ENCODE assay signal across 15 cellular contexts in genomic region chr16:89601906-89602272, GRCh38. TPM values are rescaled to one million over a fixed set of nuclear protein-coding genes. Genes with fewer than 3 reads are reported as not detected.
DNase-seq lines count a peak whose midpoint lies in the region; ATAC-seq and TF ChIP-seq lines count a peak whose summit lies in the region.
"Had no signal": no experiment of that assay in that cellular context is flagged by ENCODE, and none has a peak within 500 bp of the region (broad histone marks: within the 10 kb centered on the region; RNA-seq: fewer than 3 reads in every experiment).

No MANE protein-coding gene starts in this region.

- H4K20me1 ChIP-seq in BLaER1 treated with 17β-estradiol and CSF1 and Interleukin-3, amounts not matched to agents 10 nM and 100 nM = peaks cover 0 to 29% (median 0%) of the 10 kb centered on the region in 11 experiments; a peak in 4 of 22 replicates
- no peaks in the 10 kb centered on the region for H4K20me1 ChIP-seq in neural cell (ENCODE audit: insufficient read depth)

- in situ Hi-C loops in brain microvascular endothelial cell (cut with HindIII; ENCODE audit: low pct_ligation_motif_present, low sequenced_read_pairs) = no loop called here

- no peaks in the 10 kb centered on the region for H3K9me3 Mint-ChIP-seq in activated CD4-positive, alpha-beta T cell treated with anti-CD3 and anti-CD28 coated beads, Interleukin-2, amount 10 ng/mL, durations not matched to agents 7 days and 5 days

- no peak for TF ChIP-seq CTCF in brain microvascular endothelial cell (IDR thresholded peaks at IDR 0.05; ENCODE audit: low read depth, low read length, missing control alignments)
- no peak for TF ChIP-seq CTCF in neural cell (IDR thresholded peaks at IDR 0.05; ENCODE audit: poor library complexity, severe bottlenecking)

- no peak overlapping the region for H2AFZ ChIP-seq in neural cell (ENCODE audit: low read depth, low read length)

- H3F3A ChIP-seq in neural cell (ENCODE audit: insufficient read depth, low read length, poor library complexity, severe bottlenecking) = no peaks in the 10 kb centered on the region

- H3K9me2 ChIP-seq in neural cell (ENCODE audit: insufficient read depth, low read length) = no peaks in the 10 kb centered on the region

- POLR2A ChIA-PET in activated CD4-positive, alpha-beta T cell treated with anti-CD3 and anti-CD28 coated beads, Interleukin-2, amount 10 ng/mL, durations not matched to agents 7 days and 5 days (lab: Charles Lee) = no interaction called here

- H3K27me3 ChIP-seq in BLaER1 treated with 17β-estradiol and CSF1 and Interleukin-3, amounts not matched to agents 10 nM and 100 nM = peaks cover 0 to 15% (median 0%) of the 10 kb centered on the region in 11 experiments; a peak in 4 of 22 replicates
- H3K27me3 ChIP-seq in MG63 (no peaks in the 10 kb centered on the region), brain microvascular endothelial cell (replicated peaks) (no peaks in the 10 kb centered on the region), neural cell (ENCODE audit: insufficient read depth, low read depth, low read length) (no peaks in the 10 kb centered on the region)
- H3K27me3 ChIP-seq: pancreas, Peyer's patch had no signal

- H3K9me3 ChIP-seq in BLaER1 treated with 17β-estradiol and CSF1 and Interleukin-3, amounts not matched to agents 10 nM and 100 nM (replicated peaks in 1 of 11) = no peaks in the 10 kb centered on the region
- H3K9me3 ChIP-seq in MG63 (no peaks in the 10 kb centered on the region), neural cell (ENCODE audit: low read length) (no peaks in the 10 kb centered on the region)
- H3K9me3 ChIP-seq: esophagus squamous epithelium, mucosa of descending colon, pancreas, Peyer's patch, sigmoid colon, suprapubic skin had no signal

- peaks cover 15% of the 10 kb centered on the region for H3K4me1 Mint-ChIP-seq in activated CD4-positive, alpha-beta T cell treated with anti-CD3 and anti-CD28 coated beads, Interleukin-2, amount 10 ng/mL, durations not matched to agents 7 days and 5 days

- H3K27ac Mint-ChIP-seq in activated CD4-positive, alpha-beta T cell treated with anti-CD3 and anti-CD28 coated beads, Interleukin-2, amount 10 ng/mL, durations not matched to agents 7 days and 5 days = no peak overlapping the region

- peak overlapping the region in 4 of 11 experiments; percentile 2 to 41 (median 38); a peak in 4 of 22 replicates for H3K9ac ChIP-seq in BLaER1 treated with 17β-estradiol and CSF1 and Interleukin-3, amounts not matched to agents 10 nM and 100 nM
- H3K9ac ChIP-seq in neural cell (ENCODE audit: low read length) = peak overlapping the region; percentile 31

- peaks cover 0 to 5% (median 0%) of the 10 kb centered on the region in 11 experiments; a peak in 4 of 22 replicates for H3K36me3 ChIP-seq in BLaER1 treated with 17β-estradiol and CSF1 and Interleukin-3, amounts not matched to agents 10 nM and 100 nM
- no peaks in the 10 kb centered on the region for H3K36me3 ChIP-seq in MG63
- no peaks in the 10 kb centered on the region for H3K36me3 ChIP-seq in brain microvascular endothelial cell (replicated peaks)
- no peaks in the 10 kb centered on the region for H3K36me3 ChIP-seq in neural cell (ENCODE audit: insufficient read depth, low read length)
- H3K36me3 ChIP-seq: esophagus squamous epithelium, pancreas, Peyer's patch, sigmoid colon, suprapubic skin had no signal

- H3K36me3 Mint-ChIP-seq in activated CD4-positive, alpha-beta T cell treated with anti-CD3 and anti-CD28 coated beads, Interleukin-2, amount 10 ng/mL, durations not matched to agents 7 days and 5 days (ENCODE audit: low read depth) = no peaks in the 10 kb centered on the region

- DNase-seq in MG63 (peak; percentile 63), brain microvascular endothelial cell (no peak), NCI-H524 (lab: John Stamatoyannopoulos, UW) (no peak)
- DNase-seq in activated CD4-positive, alpha-beta T cell treated with anti-CD3 and anti-CD28 coated beads, Interleukin-2, amount 10 ng/mL, durations not matched to agents 7 days and 5 days = no peak
- DNase-seq: esophagus squamous epithelium, mucosa of descending colon, NCI-H774, sigmoid colon had no signal

- TF ChIP-seq EP300 in neural cell (conservative IDR thresholded peaks at IDR 0.05; ENCODE audit: poor library complexity, severe bottlenecking) = no peak

- TF ChIP-seq RAD21 in neural cell (conservative IDR thresholded peaks at IDR 0.05) = no peak

- CTCF ChIA-PET in activated CD4-positive, alpha-beta T cell treated with anti-CD3 and anti-CD28 coated beads, Interleukin-2, amount 10 ng/mL, durations not matched to agents 7 days and 5 days (lab: Charles Lee) = interaction anchor here (0.6 to 1.3 kb wide), 4 partner anchors 13 to 325 kb away, joined by 3 to 4 read pairs (median 3); no protein-coding TSS in a partner anchor

- H3K27me3 Mint-ChIP-seq in activated CD4-positive, alpha-beta T cell treated with anti-CD3 and anti-CD28 coated beads, Interleukin-2, amount 10 ng/mL, durations not matched to agents 7 days and 5 days = peaks cover 2% of the 10 kb centered on the region

- peaks cover 23 to 62% (median 56%) of the 10 kb centered on the region in 10 experiments for H3K4me1 ChIP-seq in BLaER1 treated with 17β-estradiol and CSF1 and Interleukin-3, amounts not matched to agents 10 nM and 100 nM
- H3K4me1 ChIP-seq: pancreas had no signal

- peak overlapping the region in 3 of 11 experiments; percentile 6 to 26 (median 10); a peak in 2 of 22 replicates for H3K27ac ChIP-seq in BLaER1 treated with 17β-estradiol and CSF1 and Interleukin-3, amounts not matched to agents 10 nM and 100 nM
- H3K27ac ChIP-seq in brain microvascular endothelial cell = peak overlapping the region; percentile 95
- H3K27ac ChIP-seq in neural cell (ENCODE audit: low read length) = peak overlapping the region; percentile 47
- H3K27ac ChIP-seq: esophagus squamous epithelium, pancreas, sigmoid colon, suprapubic skin had no signal

- H3K4me3 ChIP-seq in BLaER1 treated with 17β-estradiol and CSF1 and Interleukin-3, amounts not matched to agents 10 nM and 100 nM = peak overlapping the region in 1 of 10 experiments; percentile 15; a peak in 2 of 20 replicates
- no peak overlapping the region for H3K4me3 ChIP-seq in MG63
- no peak overlapping the region for H3K4me3 ChIP-seq in brain microvascular endothelial cell (ENCODE audit: low read depth, low read length)
- H3K4me3 ChIP-seq in neural cell (ENCODE audit: low read length) = peak overlapping the region; percentile 18
- H3K4me3 ChIP-seq: mucosa of descending colon, pancreas, sigmoid colon, suprapubic skin had no signal

- H3K79me2 ChIP-seq in neural cell (replicated peaks; ENCODE audit: insufficient read depth, low read length) = no peaks in the 10 kb centered on the region

- H3K4me3 Mint-ChIP-seq in activated CD4-positive, alpha-beta T cell treated with anti-CD3 and anti-CD28 coated beads, Interleukin-2, amount 10 ng/mL, durations not matched to agents 7 days and 5 days = no peak overlapping the region

- H3K4me2 ChIP-seq in BLaER1 treated with 17β-estradiol and CSF1 and Interleukin-3, amounts not matched to agents 10 nM and 100 nM = peak overlapping the region; percentile 69 to 89 (median 81)
- H3K4me2 ChIP-seq in neural cell (ENCODE audit: low read length) = no peak overlapping the region

- ATAC-seq in HG03139 (IDR thresholded peaks at IDR 0.05; ENCODE audit: unreplicated experiment) (no peak), GM19463 (IDR thresholded peaks at IDR 0.05; ENCODE audit: unreplicated experiment) (no peak)

TF ChIP-seq in neural cell, 6 proteins besides CTCF, POLR2A, EP300 and RAD21 (continues in another document):
- TF ChIP-seq POLR2AphosphoS5 (IDR thresholded peaks at IDR 0.05) (no peak), SMC3 (conservative IDR thresholded peaks at IDR 0.05; ENCODE audit: poor library complexity) (no peak)

RNA-seq across cellular contexts. Expression of gene DPEP1, which starts 11.6 kb away (rescaled TPM):
- total RNA-seq in MG63 (2014; rRNA removed; shearing (Covaris generic); ENCODE audit: low replicate concordance) = not detected in 2 replicates
- polyA plus RNA-seq in neural cell = 0.33 and 0.96 TPM in 2 replicates
- polyA minus RNA-seq in neural cell = not detected in 2 replicates
- not detected for total RNA-seq in activated CD4-positive, alpha-beta T cell treated with anti-CD3 and anti-CD28 coated beads, Interleukin-2, amount 10 ng/mL, durations not matched to agents 7 days and 5 days
- total RNA-seq: sigmoid colon had no signal

RNA-seq across cellular contexts. Expression of gene CPNE7, which starts 26.3 kb away (rescaled TPM):
- 9.1 and 9.6 TPM in 2 replicates for total RNA-seq in MG63 (2014; rRNA removed; shearing (Covaris generic); ENCODE audit: low replicate concordance)
- polyA plus RNA-seq in neural cell = 0.15 and 3.8 TPM in 2 replicates
- 1.5 TPM in 1 of 2 replicates, not detected in the other for polyA minus RNA-seq in neural cell
- total RNA-seq in activated CD4-positive, alpha-beta T cell treated with anti-CD3 and anti-CD28 coated beads, Interleukin-2, amount 10 ng/mL, durations not matched to agents 7 days and 5 days = 1 to 10 TPM; 5.1 to 5.7 TPM

RNA-seq across cellular contexts. Expression of gene RPL13, which starts 41.4 kb away (rescaled TPM):
- total RNA-seq in MG63 (2014; rRNA removed; shearing (Covaris generic); ENCODE audit: low replicate concordance) = 2,413 and 2,555 TPM in 2 replicates
- 2,635 and 2,685 TPM in 2 replicates for polyA plus RNA-seq in neural cell
- 1,181 and 1,234 TPM in 2 replicates for polyA minus RNA-seq in neural cell
- 1,000 to 10,000 TPM; 1,763 to 2,076 TPM for total RNA-seq in activated CD4-positive, alpha-beta T cell treated with anti-CD3 and anti-CD28 coated beads, Interleukin-2, amount 10 ng/mL, durations not matched to agents 7 days and 5 days

RNA-seq across cellular contexts. Expression of gene CHMP1A, which starts 55.6 kb away (rescaled TPM):
- 83.9 and 97.0 TPM in 2 replicates for total RNA-seq in MG63 (2014; rRNA removed; shearing (Covaris generic); ENCODE audit: low replicate concordance)
- polyA plus RNA-seq in neural cell = 113 and 150 TPM in 2 replicates
- 98.3 and 103 TPM in 2 replicates for polyA minus RNA-seq in neural cell
- 100 to 1,000 TPM in 1 of 2 experiments, 10 to 100 TPM in 1; 77.6 to 102 TPM for total RNA-seq in activated CD4-positive, alpha-beta T cell treated with anti-CD3 and anti-CD28 coated beads, Interleukin-2, amount 10 ng/mL, durations not matched to agents 7 days and 5 days

RNA-seq across cellular contexts. Expression of gene SPATA33, which starts 55.7 kb away (rescaled TPM):
- 6.6 and 13.7 TPM in 2 replicates for total RNA-seq in MG63 (2014; rRNA removed; shearing (Covaris generic); ENCODE audit: low replicate concordance)
- polyA plus RNA-seq in neural cell = 16.0 and 24.8 TPM in 2 replicates
- polyA minus RNA-seq in neural cell = 11.7 and 13.0 TPM in 2 replicates
- 10 to 100 TPM; 14.5 to 14.8 TPM for total RNA-seq in activated CD4-positive, alpha-beta T cell treated with anti-CD3 and anti-CD28 coated beads, Interleukin-2, amount 10 ng/mL, durations not matched to agents 7 days and 5 days
